13 cellular contexts compared by ENCODE assay signal in genomic region chr1:67689267-67690017, GRCh38. TPM values are rescaled to one million over a fixed set of nuclear protein-coding genes. Genes with fewer than 3 reads are reported as not detected.
A peak's percentile ranks its signal among the peaks of the same experiment; 100 is the strongest.
DNase-seq lines count a peak whose midpoint lies in the region; ATAC-seq and TF ChIP-seq lines count a peak whose summit lies in the region.
"Had no signal": no experiment of that assay in that cellular context is flagged by ENCODE, and none has a peak within 500 bp of the region (broad histone marks: within the 10 kb centered on the region; RNA-seq: fewer than 3 reads in every experiment).

No MANE protein-coding gene starts in this region.

- peaks cover 21% of the 10 kb centered on the region for H3K4me1 Mint-ChIP-seq in neural crest cell

- intact Hi-C loops in PC-9 (cut with micrococcal nuclease; ENCODE audit: unreplicated experiment) (loop anchor here (5.0 to 10.0 kb wide), 2 partner anchors 257 to 755 kb away; partner anchors contain the start of gene SERBP1), mucosa of descending colon (cut with DNase I, micrococcal nuclease) (loop anchor here in 1 of 2 donors (10.0 kb wide), 1 partner anchor 65 kb away; no protein-coding TSS in a partner anchor)

- H3K4me3 ChIP-seq in PC-9: no peak overlapping the region
- no peak overlapping the region for H3K4me3 ChIP-seq in mucosa of descending colon
- H3K4me3 ChIP-seq: BLaER1 had no signal

- ATAC-seq in GM18873 (IDR thresholded peaks at IDR 0.05; ENCODE audit: low FRiP score, unreplicated experiment) (no peak), mucosa of descending colon (no peak), GM18505 (IDR thresholded peaks at IDR 0.05; ENCODE audit: unreplicated experiment) (no peak), GM18861 (IDR thresholded peaks at IDR 0.05; ENCODE audit: unreplicated experiment) (no peak)
- ATAC-seq: sciatic nerve had no signal

- H3F3A ChIP-seq in PC-9 (ENCODE audit: insufficient read depth, low read depth): peaks cover 57% of the 10 kb centered on the region

- no TSS peak for BruUV-seq in PC-9 (replicated peaks; lab: Mats Ljungman, UMichigan)

- H3K36me3 Mint-ChIP-seq in neural crest cell (ENCODE audit: low read depth): peaks cover 10% of the 10 kb centered on the region

- TF ChIP-seq CTCF in PC-9 (conservative IDR thresholded peaks at IDR 0.05) (0 out of 2 replicates have a peak, but pooled peaks have one; percentile 1), neural crest cell (conservative IDR thresholded peaks at IDR 0.05) (no peak), mucosa of descending colon (IDR thresholded peaks at IDR 0.05) (no peak)

- H3K9me2 ChIP-seq in PC-9 (ENCODE audit: insufficient read depth): no peaks in the 10 kb centered on the region

- H3K27me3 ChIP-seq in PC-9 (ENCODE audit: insufficient read depth, low read depth): no peaks in the 10 kb centered on the region
- H3K27me3 ChIP-seq: BLaER1 had no signal

- peaks cover 27% of the 10 kb centered on the region for H3K4me1 ChIP-seq in PC-9 (replicated peaks; ENCODE audit: insufficient read depth)
- H3K4me1 ChIP-seq in mucosa of descending colon (ENCODE audit: low read depth): peaks cover 18% of the 10 kb centered on the region

- H3K79me2 ChIP-seq in PC-9 (ENCODE audit: low read depth): peaks cover 33% of the 10 kb centered on the region

- H3K27me3 Mint-ChIP-seq in neural crest cell (ENCODE audit: low read depth): no peaks in the 10 kb centered on the region

- CTCF ChIA-PET in PC-9 (lab: Charles Lee): interaction anchor here (1.0 to 1.4 kb wide), 3 partner anchors 11 to 154 kb away, joined by 3 to 10 read pairs (median 5); no protein-coding TSS in a partner anchor

- peaks cover 22% of the 10 kb centered on the region for H3K36me3 ChIP-seq in PC-9 (ENCODE audit: low read depth)
- peaks cover 4% of the 10 kb centered on the region for H3K36me3 ChIP-seq in mucosa of descending colon (ENCODE audit: low read depth)

- POLR2A ChIA-PET in PC-9 (lab: Charles Lee; ENCODE audit: unreplicated experiment): interaction anchor here (0.6 to 0.9 kb wide), 3 partner anchors 71 to 167 kb away, joined by 3 to 4 read pairs (median 4); no protein-coding TSS in a partner anchor

- peak overlapping the region; percentile 99 for H3K27ac ChIP-seq in PC-9
- H3K27ac ChIP-seq: BLaER1 had no signal

- no peak overlapping the region for H3K27ac Mint-ChIP-seq in neural crest cell (ENCODE audit: unreplicated experiment)

- peak overlapping the region; percentile 29 for H3K4me3 Mint-ChIP-seq in neural crest cell

- H4K20me1 ChIP-seq in PC-9 (ENCODE audit: insufficient read depth): no peaks in the 10 kb centered on the region

- no peaks in the 10 kb centered on the region for H3K9me3 ChIP-seq in PC-9 (ENCODE audit: insufficient read depth, low read depth)
- H3K9me3 ChIP-seq in mucosa of descending colon: no peaks in the 10 kb centered on the region
- H3K9me3 ChIP-seq: BLaER1 had no signal

- peak overlapping the region; percentile 86; the same call in 1 of the 2 replicates for H3K4me2 ChIP-seq in PC-9
- H3K4me2 ChIP-seq: BLaER1 had no signal

- H2AFZ ChIP-seq in PC-9: no peak overlapping the region

- DNase-seq in ELR (ENCODE audit: low read depth): peak; percentile 41
- DNase-seq in PC-9: peak in 1 of 2 experiments; percentile 50
- peak; percentile 52 for DNase-seq in dermis blood vessel endothelial cell
- DNase-seq in neural crest cell (ENCODE audit: low read depth, low spot score): no peak
- no peak for DNase-seq in mucosa of descending colon
- DNase-seq: caudate nucleus, NCI-H187 treated with DMSO at 0.1 percent for 48 hours, substantia nigra had no signal

- TF ChIP-seq POLR2A in GM18505 (IDR thresholded peaks at IDR 0.05; ENCODE audit: borderline replicate concordance, extremely low read depth, insufficient read depth, insufficient read length): no peak

- no peaks in the 10 kb centered on the region for H3K9me3 Mint-ChIP-seq in neural crest cell

RNA-seq across cellular contexts. Expression of gene GADD45A, which starts 4.4 kb away (rescaled TPM):
- total RNA-seq in PC-9 (2021) (63.6 and 112 TPM in 2 replicates), dermis blood vessel endothelial cell (27.2 and 34.9 TPM in 2 replicates), neural crest cell (16.1 and 17.8 TPM in 2 replicates), mucosa of descending colon (10 to 100 TPM; 19.5 to 40.3 (median 27.1) TPM)

Comparison
In these comparisons a context has a peak if more than half of its experiments do, and no peak if none do; other contexts are left out.
1. DNase-seq: peak in ELR (single experiment) and dermis blood vessel endothelial cell (single experiment); none in neural crest cell (single experiment) and mucosa of descending colon (0 of 3).